ENCODE assay signal across 8 cellular contexts in the genomic region with DNA sequence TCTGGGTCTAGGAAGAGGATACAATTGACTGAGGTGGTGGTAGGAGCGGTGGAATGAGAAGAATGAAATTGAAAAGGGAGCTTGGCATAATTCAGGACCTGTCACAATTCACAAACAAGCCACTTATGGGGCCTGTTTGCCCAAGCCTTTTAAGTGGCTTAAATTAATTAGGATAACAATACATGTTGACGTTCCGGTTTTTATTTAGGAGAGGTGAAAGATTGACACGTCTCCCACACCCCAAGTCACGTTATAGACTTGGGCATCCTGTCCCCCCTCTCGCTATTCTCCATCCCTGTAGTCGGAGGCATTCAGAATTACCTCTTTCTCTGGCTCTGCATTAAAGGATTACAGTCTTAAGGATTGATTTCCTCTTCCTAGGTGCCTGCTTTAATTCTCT. TPM values are rescaled to one million over a fixed set of nuclear protein-coding genes. Genes with fewer than 3 reads are reported as not detected.
DNase-seq lines count a peak whose midpoint lies in the region; ATAC-seq and TF ChIP-seq lines count a peak whose summit lies in the region.

No MANE protein-coding gene starts in this region.

- H3K9me3 ChIP-seq in lung (ENCODE audit: control insufficient read depth in 2 of 2, insufficient read depth in 1 of 2, low read length in 1 of 2) (no peaks in the 10 kb centered on the region), transverse colon (no peaks in the 10 kb centered on the region)

- H3K36me3 ChIP-seq in lung (ENCODE audit: control insufficient read depth in 2 of 2, insufficient read depth in 2 of 2, low read length in 2 of 2), result peaks cover 5 to 14% of the 10 kb centered on the region in 2 donors
- peaks cover 0 to 17% (median 0%) of the 10 kb centered on the region in 4 donors for H3K36me3 ChIP-seq in transverse colon

- TF ChIP-seq CTCF in lung (IDR thresholded peaks at IDR 0.05; ENCODE audit: control extremely low read depth, extremely low read depth) (no peak), transverse colon (IDR thresholded peaks at IDR 0.05) (no peak), RWPE1 (conservative IDR thresholded peaks at IDR 0.05; ENCODE audit: low read depth) (no peak)

- peak overlapping the region; percentile 91 for H3K27ac Mint-ChIP-seq in activated naive CD4-positive, alpha-beta T cell treated with anti-CD3 and anti-CD28 coated beads, Interleukin-2, amount 10 ng/mL, durations not matched to agents 7 days and 5 days
- H3K27ac Mint-ChIP-seq in activated naive CD8-positive, alpha-beta T cell treated with anti-CD3 and anti-CD28 coated beads, Interleukin-2, amount 10 ng/mL, durations not matched to agents 7 days and 5 days, result peak overlapping the region; percentile 94

- H3K27me3 Mint-ChIP-seq in activated naive CD4-positive, alpha-beta T cell treated with anti-CD3 and anti-CD28 coated beads, Interleukin-2, amount 10 ng/mL, durations not matched to agents 7 days and 5 days, result peaks cover 9% of the 10 kb centered on the region
- peaks cover 3% of the 10 kb centered on the region for H3K27me3 Mint-ChIP-seq in activated naive CD8-positive, alpha-beta T cell treated with anti-CD3 and anti-CD28 coated beads, Interleukin-2, amount 10 ng/mL, durations not matched to agents 7 days and 5 days

- H3K4me3 ChIP-seq in lung (no peak overlapping the region), transverse colon (peak overlapping the region in 2 of 4 donors; percentile 54 to 88)

- peak overlapping the region; percentile 89 for H3K4me3 Mint-ChIP-seq in activated naive CD4-positive, alpha-beta T cell treated with anti-CD3 and anti-CD28 coated beads, Interleukin-2, amount 10 ng/mL, durations not matched to agents 7 days and 5 days
- peak overlapping the region; percentile 94 for H3K4me3 Mint-ChIP-seq in activated naive CD8-positive, alpha-beta T cell treated with anti-CD3 and anti-CD28 coated beads, Interleukin-2, amount 10 ng/mL, durations not matched to agents 7 days and 5 days

- TF ChIP-seq POLR2A in transverse colon (IDR thresholded peaks at IDR 0.05), result no peak

- peaks cover 25% of the 10 kb centered on the region for H3K4me1 Mint-ChIP-seq in activated naive CD4-positive, alpha-beta T cell treated with anti-CD3 and anti-CD28 coated beads, Interleukin-2, amount 10 ng/mL, durations not matched to agents 7 days and 5 days
- H3K4me1 Mint-ChIP-seq in activated naive CD8-positive, alpha-beta T cell treated with anti-CD3 and anti-CD28 coated beads, Interleukin-2, amount 10 ng/mL, durations not matched to agents 7 days and 5 days, result peaks cover 15% of the 10 kb centered on the region

- H3K27ac ChIP-seq in lung (ENCODE audit: low read depth in 1 of 2, low read length in 1 of 2) (peak overlapping the region; percentile 36 to 82), transverse colon (peak overlapping the region; percentile 68 to 84 (median 80)), RWPE1 (no peak overlapping the region)

- POLR2A ChIA-PET in activated naive CD8-positive, alpha-beta T cell treated with anti-CD3 and anti-CD28 coated beads, Interleukin-2, amount 10 ng/mL, durations not matched to agents 7 days and 5 days (lab: Charles Lee), result interaction anchor here (0.6 to 1.3 kb wide), 2 partner anchors 11 to 29 kb away, joined by 3 read pairs; no protein-coding TSS in a partner anchor
- POLR2A ChIA-PET in RWPE1 (lab: Yijun Ruan, JAX; ENCODE audit: low non-redundant PET), result interaction anchor here (0.6 kb wide), 1 partner anchor 33 kb away, joined by 4 read pairs; no protein-coding TSS in a partner anchor

- no peak for DNase-seq in activated naive CD4-positive, alpha-beta T cell treated with anti-CD3 and anti-CD28 coated beads, Interleukin-2, amount 10 ng/mL, durations not matched to agents 7 days and 5 days
- no peak for DNase-seq in activated naive CD4-positive, alpha-beta T cell treated with anti-CD3 and anti-CD28 coated beads, Interleukin-2, amount 50 U/mL, for 16 hours
- no peak for DNase-seq in activated naive CD8-positive, alpha-beta T cell treated with anti-CD3 and anti-CD28 coated beads, Interleukin-2, amount 10 ng/mL, durations not matched to agents 7 days and 5 days
- DNase-seq in lung (ENCODE audit: low spot score) (no peak), transverse colon (no peak), RWPE1 (ENCODE audit: low spot score) (no peak)

- H3K27me3 ChIP-seq in lung (ENCODE audit: control insufficient read depth, insufficient read depth), result no peaks in the 10 kb centered on the region
- H3K27me3 ChIP-seq in transverse colon, result no peaks in the 10 kb centered on the region

- H3K4me1 ChIP-seq in lung (ENCODE audit: control insufficient read depth in 2 of 2, insufficient read depth in 2 of 2, low read length in 2 of 2), result peaks cover 6 to 7% of the 10 kb centered on the region in 2 donors
- peaks cover 10 to 20% (median 17%) of the 10 kb centered on the region in 4 donors for H3K4me1 ChIP-seq in transverse colon

- intact Hi-C loops in transverse colon (cut with DNase I; ENCODE audit: low total_unique reads), result no loop called here

- CTCF ChIA-PET in activated naive CD4-positive, alpha-beta T cell treated with anti-CD3 and anti-CD28 coated beads, Interleukin-2, amount 10 ng/mL, durations not matched to agents 7 days and 5 days (lab: Charles Lee), result interaction anchor here (1.0 to 14.7 kb wide), 4 partner anchors 17 to 53 kb away, joined by 4 to 185 read pairs (median 14); a partner anchor contains a TSS
- CTCF ChIA-PET in RWPE1 (lab: Yijun Ruan, JAX), result interaction anchor here (0.5 to 3.1 kb wide), 4 partner anchors 15 to 98 kb away, joined by 3 to 16 read pairs (median 4); no protein-coding TSS in a partner anchor

- in situ Hi-C loops in transverse colon (cut with MboI; ENCODE audit: low pct_ligation_motif_present in 1 of 4, low pct_unique_long_range_greater_than_20kb in 1 of 4, low sequenced_read_pairs in 3 of 4), result no loop called here

- no peak for TF ChIP-seq EP300 in transverse colon (IDR thresholded peaks at IDR 0.05; ENCODE audit: low read depth)

- WGBS in lung, 2 donors, result 58 to 75% methylated on average over 7 of the region's 7 CpGs
- 72 to 79% methylated on average over 7 of the region's 7 CpGs for WGBS in transverse colon (ENCODE audit: low coverage in 1 of 2), 2 donors

- no peaks in the 10 kb centered on the region for H3K9me3 Mint-ChIP-seq in activated naive CD4-positive, alpha-beta T cell treated with anti-CD3 and anti-CD28 coated beads, Interleukin-2, amount 10 ng/mL, durations not matched to agents 7 days and 5 days
- H3K9me3 Mint-ChIP-seq in activated naive CD8-positive, alpha-beta T cell treated with anti-CD3 and anti-CD28 coated beads, Interleukin-2, amount 10 ng/mL, durations not matched to agents 7 days and 5 days, result no peaks in the 10 kb centered on the region

- peaks cover 2% of the 10 kb centered on the region for H3K36me3 Mint-ChIP-seq in activated naive CD4-positive, alpha-beta T cell treated with anti-CD3 and anti-CD28 coated beads, Interleukin-2, amount 10 ng/mL, durations not matched to agents 7 days and 5 days
- no peaks in the 10 kb centered on the region for H3K36me3 Mint-ChIP-seq in activated naive CD8-positive, alpha-beta T cell treated with anti-CD3 and anti-CD28 coated beads, Interleukin-2, amount 10 ng/mL, durations not matched to agents 7 days and 5 days

- no peak for ATAC-seq in activated naive CD8-positive, alpha-beta T cell treated with anti-CD3 and anti-CD28 coated beads, Interleukin-2, amount 10 ng/mL, durations not matched to agents 7 days and 5 days (ENCODE audit: low read depth)
- ATAC-seq in lung (ENCODE audit: insufficient read depth, low FRiP score) (no peak), HG02938 (IDR thresholded peaks at IDR 0.05; ENCODE audit: unreplicated experiment) (no peak), HG03159 (IDR thresholded peaks at IDR 0.05; ENCODE audit: unreplicated experiment) (no peak)

RNA-seq across cellular contexts. Expression of a gene that starts 1.0 kb away (rescaled TPM):
- 10 to 100 TPM; 83.6 to 91.1 TPM for total RNA-seq in activated naive CD8-positive, alpha-beta T cell treated with anti-CD3 and anti-CD28 coated beads, Interleukin-2, amount 10 ng/mL, durations not matched to agents 7 days and 5 days
- total RNA-seq in lung, result 100 to 1,000 TPM in 1 of 2 donors, 10 to 100 TPM in 1; 80.4 to 223 TPM
- polyA plus RNA-seq in lung, result 10 to 100 TPM; 65.5 to 71.4 TPM
- total RNA-seq in transverse colon, result 100 to 1,000 TPM; 118 to 186 (median 168) TPM

RNA-seq across cellular contexts. Expression of a gene that starts 23.6 kb away (rescaled TPM):
- total RNA-seq in activated naive CD8-positive, alpha-beta T cell treated with anti-CD3 and anti-CD28 coated beads, Interleukin-2, amount 10 ng/mL, durations not matched to agents 7 days and 5 days, result not detected
- total RNA-seq in lung (not detected), transverse colon (not detected)
- polyA plus RNA-seq in lung, result not detected

RNA-seq across cellular contexts. Expression of a gene that starts 52.3 kb away (rescaled TPM):
- 100 to 1,000 TPM; 226 to 241 TPM for total RNA-seq in activated naive CD8-positive, alpha-beta T cell treated with anti-CD3 and anti-CD28 coated beads, Interleukin-2, amount 10 ng/mL, durations not matched to agents 7 days and 5 days
- total RNA-seq in lung, result 100 to 1,000 TPM; 143 to 274 TPM
- 100 to 1,000 TPM; 366 to 582 TPM for polyA plus RNA-seq in lung
- 100 to 1,000 TPM; 248 to 394 (median 337) TPM for total RNA-seq in transverse colon
